In genomic region chr9:109013678-109014145, GRCh38 we compare ENCODE assay signal across 8 cellular contexts. TPM values are rescaled to one million over a fixed set of nuclear protein-coding genes. Genes with fewer than 3 reads are reported as not detected.
DNase-seq lines count a peak whose midpoint lies in the region; ATAC-seq and TF ChIP-seq lines count a peak whose summit lies in the region.

No MANE protein-coding gene starts in this region.

- peaks cover 31% of the 10 kb centered on the region for H3K36me3 ChIP-seq in SJSA1

- peak overlapping the region; percentile 84 for H3K4me3 Mint-ChIP-seq in progenitor cell of endocrine pancreas (ENCODE audit: low read depth)

- peak overlapping the region; percentile 94 for H3K27ac Mint-ChIP-seq in progenitor cell of endocrine pancreas

- H3K27me3 ChIP-seq in SJSA1 (replicated peaks): no peaks in the 10 kb centered on the region

- peak; percentile 10 for DNase-seq in DMS79 treated with DMSO at 0.1 percent for 48 hours (lab: John Stamatoyannopoulos, UW)
- no peak for DNase-seq in DMS79 (lab: John Stamatoyannopoulos, UW)
- DNase-seq in SJSA1 (ENCODE audit: low read depth in 1 of 2, low spot score in 2 of 2): peak in 1 of 2 experiments; percentile 83
- DNase-seq in fibroblast of mammary gland (ENCODE audit: low read depth): peak; percentile 72
- DNase-seq in progenitor cell of endocrine pancreas (ENCODE audit: low spot score, unreplicated experiment): no peak
- DNase-seq in Ammon's horn (ENCODE audit: low spot score): no peak

- H3K9me3 ChIP-seq in SJSA1 (replicated peaks): peaks cover 3% of the 10 kb centered on the region; the same call in 1 of the 2 replicates

- peaks cover 4% of the 10 kb centered on the region for H3K36me3 Mint-ChIP-seq in progenitor cell of endocrine pancreas (ENCODE audit: insufficient read depth)

- no peak for TF ChIP-seq CTCF in fibroblast of mammary gland (conservative IDR thresholded peaks at IDR 0.05; ENCODE audit: control insufficient read depth, insufficient read depth, low read depth, low read length)
- TF ChIP-seq CTCF in progenitor cell of endocrine pancreas (IDR thresholded peaks at IDR 0.05; ENCODE audit: unreplicated experiment): no peak

- H3K4me1 Mint-ChIP-seq in progenitor cell of endocrine pancreas (ENCODE audit: low read depth): peaks cover 24% of the 10 kb centered on the region

- H3K4me3 ChIP-seq in SJSA1: peak overlapping the region; percentile 98
- peak overlapping the region; percentile 59 for H3K4me3 ChIP-seq in fibroblast of mammary gland (ENCODE audit: control insufficient read depth, low read depth, low read length)

- H3K27ac ChIP-seq in SJSA1: peak overlapping the region; percentile 56

- no peaks in the 10 kb centered on the region for H3K9me3 Mint-ChIP-seq in progenitor cell of endocrine pancreas (ENCODE audit: low read depth)

- ATAC-seq in GM19455 (IDR thresholded peaks at IDR 0.05; ENCODE audit: unreplicated experiment): no peak
- ATAC-seq in HG03439 (IDR thresholded peaks at IDR 0.05; ENCODE audit: unreplicated experiment): no peak

- H3K4me1 ChIP-seq in SJSA1 (replicated peaks): peaks cover 32% of the 10 kb centered on the region

- no peaks in the 10 kb centered on the region for H3K27me3 Mint-ChIP-seq in progenitor cell of endocrine pancreas

RNA-seq across cellular contexts. Expression of gene CTNNAL1, which starts 0.4 kb away (rescaled TPM):
- 138 and 171 TPM in 2 replicates for total RNA-seq in SJSA1 (2014; rRNA removed; shearing (Covaris generic))
- total RNA-seq in progenitor cell of endocrine pancreas: 42.8 and 47.8 TPM in 2 replicates

Comparison
In these comparisons a context has a peak if more than half of its experiments do, and no peak if none do; other contexts are left out.
1. DNase-seq: peak in DMS79 treated with DMSO at 0.1 percent for 48 hours (single experiment) and fibroblast of mammary gland (single experiment); none in DMS79 (single experiment), progenitor cell of endocrine pancreas (single experiment) and Ammon's horn (single experiment).